Comparison of ENCODE assay signal across 1 cellular context in the genomic region with DNA sequence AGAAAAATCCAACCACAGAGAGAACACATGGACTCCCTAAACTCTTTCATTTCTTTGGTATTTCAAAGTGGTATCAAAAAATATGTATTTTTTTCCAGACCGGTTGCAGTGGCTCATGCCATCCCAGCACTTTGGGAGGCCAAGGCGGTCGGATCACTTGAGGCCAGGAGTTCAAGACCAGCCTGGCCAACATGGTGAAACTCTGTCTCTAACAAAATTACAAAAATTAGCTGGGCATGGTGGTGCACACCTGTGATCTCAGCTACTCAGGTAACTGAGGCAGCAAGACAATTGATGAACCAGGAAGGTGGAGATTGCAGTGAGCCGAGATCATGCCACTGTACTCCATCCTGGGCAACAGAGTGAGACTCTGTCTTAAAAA.
TF ChIP-seq lines count a peak whose summit lies in the region.

No MANE protein-coding gene starts in this region.

TF ChIP-seq in A549, 52 proteins besides CTCF, POLR2A, EP300 and RAD21 (continued from another document):
- TF ChIP-seq, protein P1, sequence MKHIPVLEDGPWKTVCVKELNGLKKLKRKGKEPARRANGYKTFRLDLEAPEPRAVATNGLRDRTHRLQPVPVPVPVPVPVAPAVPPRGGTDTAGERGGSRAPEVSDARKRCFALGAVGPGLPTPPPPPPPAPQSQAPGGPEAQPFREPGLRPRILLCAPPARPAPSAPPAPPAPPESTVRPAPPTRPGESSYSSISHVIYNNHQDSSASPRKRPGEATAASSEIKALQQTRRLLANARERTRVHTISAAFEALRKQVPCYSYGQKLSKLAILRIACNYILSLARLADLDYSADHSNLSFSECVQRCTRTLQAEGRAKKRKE (CRISPR knock-in tag; IDR thresholded peaks at IDR 0.05; ENCODE audit: low read depth), result 0 out of 2 replicates have a peak, but pooled peaks have one; percentile 8
- TF ChIP-seq HEYL (CRISPR knock-in tag; IDR thresholded peaks at IDR 0.05) (peak; percentile 75; the same call in 1 of the 2 replicates), CHD4 (IDR thresholded peaks at IDR 0.05; ENCODE audit: borderline replicate concordance) (peak; percentile 58; the same call in 1 of the 2 replicates), HOXB13 (CRISPR knock-in tag; IDR thresholded peaks at IDR 0.05; ENCODE audit: low read depth) (0 out of 2 replicates have a peak, but pooled peaks have one; percentile 33)
